19 cellular contexts compared by ENCODE assay signal in the genomic region with DNA sequence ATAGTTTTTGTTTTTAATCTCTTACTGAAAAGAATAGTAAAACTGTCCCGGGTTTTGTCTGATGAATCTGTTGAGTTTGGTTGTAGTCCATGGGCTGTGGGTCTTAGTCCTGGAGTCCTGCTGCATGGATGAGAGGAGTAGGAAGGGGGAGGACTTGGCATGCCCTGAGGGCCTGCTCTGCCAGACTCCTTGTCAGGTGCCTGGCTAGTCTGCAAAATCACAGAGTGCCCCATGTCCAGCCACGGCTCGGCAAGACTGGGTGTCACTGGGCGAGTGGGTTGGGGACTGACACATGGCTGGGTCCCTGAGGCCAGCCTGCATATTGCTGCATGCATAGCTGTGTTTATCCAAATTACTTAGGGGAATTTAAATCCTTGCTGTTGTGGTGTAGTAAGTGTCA. TPM values are rescaled to one million over a fixed set of nuclear protein-coding genes. Genes with fewer than 3 reads are reported as not detected.
DNase-seq lines count a peak whose midpoint lies in the region; ATAC-seq and TF ChIP-seq lines count a peak whose summit lies in the region.
"Had no signal": no experiment of that assay in that cellular context is flagged by ENCODE, and none has a peak within 500 bp of the region (broad histone marks: within the 10 kb centered on the region; RNA-seq: fewer than 3 reads in every experiment).

No MANE protein-coding gene starts in this region.

- DNase-seq in Right ventricle myocardium inferior (ENCODE audit: missing footprints) (no peak), right atrium auricular region (ENCODE audit: low spot score) (no peak), endodermal cell (peak; percentile 14), left ventricle myocardium superior (peak; percentile 77), thyroid gland (peak; percentile 79 to 88), vagina (ENCODE audit: extremely low spot score in 2 of 2) (no peak), globus pallidus (ENCODE audit: low spot score) (no peak)
- DNase-seq: AML-193, GDM1, NCI-H1105 treated with DMSO at 0.1 percent for 48 hours, NCI-H2081, NCI-H2171 treated with DMSO at 0.1 percent for 48 hours, NCI-H446 treated with DMSO at 0.1 percent for 48 hours, NCI-H526 treated with DMSO at 0.1 percent for 48 hours, OCI-M1 had no signal

- 90 to 93% methylated on average over 2 to 4 of the region's 4 CpGs for WGBS in endodermal cell (ENCODE audit: insufficient coverage in 1 of 2, insufficient read length in 1 of 2), 2 experiments
- WGBS in thyroid gland, 2 donors, result 53 to 59% methylated on average over 4 of the region's 4 CpGs

- H3K36me3 ChIP-seq in right atrium auricular region (peaks cover 24% of the 10 kb centered on the region), endodermal cell (ENCODE audit: control insufficient read depth, insufficient read depth, low read length) (peaks cover 38% of the 10 kb centered on the region), thyroid gland (peaks cover 17 to 18% of the 10 kb centered on the region in 2 donors), vagina (peaks cover 0 to 12% of the 10 kb centered on the region in 2 donors)

- H3K27me3 Mint-ChIP-seq in endodermal cell (ENCODE audit: insufficient read depth), result no peaks in the 10 kb centered on the region
- H3K27me3 Mint-ChIP-seq: IgD-negative memory B cell had no signal

- H3K9me3 ChIP-seq in right atrium auricular region, result no peaks in the 10 kb centered on the region
- H3K9me3 ChIP-seq in endodermal cell (ENCODE audit: control insufficient read depth, low read length), result no peaks in the 10 kb centered on the region
- H3K9me3 ChIP-seq in thyroid gland, result no peaks in the 10 kb centered on the region
- H3K9me3 ChIP-seq in vagina, result no peaks in the 10 kb centered on the region

- no peak overlapping the region for H3K4me3 Mint-ChIP-seq in endodermal cell
- H3K4me3 Mint-ChIP-seq: CD14-positive monocyte, IgD-negative memory B cell had no signal

- H3K9me3 Mint-ChIP-seq in endodermal cell, result no peaks in the 10 kb centered on the region
- H3K9me3 Mint-ChIP-seq: CD14-positive monocyte, IgD-negative memory B cell had no signal

- peak; percentile 88 for ATAC-seq in Right ventricle myocardium inferior
- peak; percentile 91 for ATAC-seq in left ventricle myocardium superior
- no peak for ATAC-seq in GM19467 (IDR thresholded peaks at IDR 0.05; ENCODE audit: unreplicated experiment)

- H3K9ac ChIP-seq in endodermal cell (ENCODE audit: extremely low read depth, low read length, poor library complexity, severe bottlenecking), result no peak overlapping the region

- H3K4me1 ChIP-seq in right atrium auricular region, result peaks cover 0 to 31% of the 10 kb centered on the region in 2 donors
- H3K4me1 ChIP-seq in endodermal cell (ENCODE audit: control insufficient read depth, insufficient read depth, low read length), result no peaks in the 10 kb centered on the region
- H3K4me1 ChIP-seq in thyroid gland, result peaks cover 0 to 8% of the 10 kb centered on the region in 2 donors
- H3K4me1 ChIP-seq in vagina, result no peaks in the 10 kb centered on the region

- H3K4me3 ChIP-seq in right atrium auricular region (no peak overlapping the region), endodermal cell (ENCODE audit: low read length) (no peak overlapping the region), thyroid gland (replicated peaks in 1 of 3) (no peak overlapping the region), vagina (no peak overlapping the region)

- H3K27me3 ChIP-seq in right atrium auricular region (no peaks in the 10 kb centered on the region), endodermal cell (ENCODE audit: control insufficient read depth, insufficient read depth, low read length, poor library complexity, severe bottlenecking) (no peaks in the 10 kb centered on the region), thyroid gland (no peaks in the 10 kb centered on the region), vagina (no peaks in the 10 kb centered on the region)

- intact Hi-C loops in Right ventricle myocardium inferior (cut with DNase I) (no loop called here), left ventricle myocardium superior (cut with micrococcal nuclease) (no loop called here), thyroid gland (cut with DNase I) (no loop called here), vagina (cut with DNase I) (no loop called here)

- peaks cover 29% of the 10 kb centered on the region for H3K36me3 Mint-ChIP-seq in endodermal cell (ENCODE audit: low read depth)
- H3K36me3 Mint-ChIP-seq: CD14-positive monocyte, IgD-negative memory B cell had no signal

- no peak overlapping the region for H3K27ac ChIP-seq in right atrium auricular region
- H3K27ac ChIP-seq in endodermal cell (ENCODE audit: low read depth, low read length), result no peak overlapping the region
- peak overlapping the region in 1 of 3 donors; percentile 15 for H3K27ac ChIP-seq in thyroid gland
- no peak overlapping the region for H3K27ac ChIP-seq in vagina

- H3K4me1 Mint-ChIP-seq in endodermal cell, result no peaks in the 10 kb centered on the region
- H3K4me1 Mint-ChIP-seq: CD14-positive monocyte, IgD-negative memory B cell had no signal

- no peak for TF ChIP-seq CTCF in right atrium auricular region (IDR thresholded peaks at IDR 0.05)
- no peak for TF ChIP-seq CTCF in endodermal cell (conservative IDR thresholded peaks at IDR 0.05)
- no peak for TF ChIP-seq CTCF in thyroid gland (IDR thresholded peaks at IDR 0.05)
- no peak for TF ChIP-seq CTCF in vagina (IDR thresholded peaks at IDR 0.05)

- no peak overlapping the region for H3K27ac Mint-ChIP-seq in endodermal cell
- H3K27ac Mint-ChIP-seq: CD14-positive monocyte, IgD-negative memory B cell had no signal

- no peak for TF ChIP-seq POLR2A in thyroid gland (IDR thresholded peaks at IDR 0.05)
- TF ChIP-seq POLR2A in vagina (IDR thresholded peaks at IDR 0.05), result no peak

RNA-seq across cellular contexts. Expression of a gene that starts 9.7 kb away (rescaled TPM):
- total RNA-seq in Right ventricle myocardium inferior (3.5 TPM), right atrium auricular region (1 to 10 TPM; 5.4 to 8.8 TPM), endodermal cell (1 to 10 TPM; 7.2 to 8.1 TPM), left ventricle myocardium superior (4.9 TPM), thyroid gland (10 to 100 TPM; 17.9 to 33.2 (median 29.7) TPM), vagina (10.3 TPM)
- 4.4 TPM for polyA plus RNA-seq in endodermal cell (2013, experiment 1 of 2)
- polyA plus RNA-seq in endodermal cell (2013, experiment 2 of 2), result 4.1 TPM

RNA-seq across cellular contexts. Expression of a gene that starts 29.0 kb away (rescaled TPM):
- total RNA-seq in Right ventricle myocardium inferior (48.1 TPM), right atrium auricular region (100 to 1,000 TPM in 1 of 2 donors, 10 to 100 TPM in 1; 88.9 to 199 TPM), endodermal cell (1 to 10 TPM; 3.0 to 3.3 TPM), left ventricle myocardium superior (50.2 TPM), thyroid gland (10 to 100 TPM; 19.9 to 47.3 (median 30.1) TPM), vagina (5.6 TPM)
- polyA plus RNA-seq in endodermal cell (2013, experiment 1 of 2), result 0.85 TPM
- 1.6 TPM for polyA plus RNA-seq in endodermal cell (2013, experiment 2 of 2)
- total RNA-seq: A172 had no signal
- polyA plus RNA-seq: CD14-positive monocyte, IgD-negative memory B cell had no signal

Comparison
In these comparisons a context has a peak if more than half of its experiments do, and no peak if none do; other contexts are left out.
1. DNase-seq: peak in endodermal cell (single experiment), left ventricle myocardium superior (single experiment) and thyroid gland (2 of 2); none in Right ventricle myocardium inferior (single experiment), right atrium auricular region (single experiment), vagina (0 of 2) and globus pallidus (single experiment).